1 cellular context compared by ENCODE assay signal in the genomic region with DNA sequence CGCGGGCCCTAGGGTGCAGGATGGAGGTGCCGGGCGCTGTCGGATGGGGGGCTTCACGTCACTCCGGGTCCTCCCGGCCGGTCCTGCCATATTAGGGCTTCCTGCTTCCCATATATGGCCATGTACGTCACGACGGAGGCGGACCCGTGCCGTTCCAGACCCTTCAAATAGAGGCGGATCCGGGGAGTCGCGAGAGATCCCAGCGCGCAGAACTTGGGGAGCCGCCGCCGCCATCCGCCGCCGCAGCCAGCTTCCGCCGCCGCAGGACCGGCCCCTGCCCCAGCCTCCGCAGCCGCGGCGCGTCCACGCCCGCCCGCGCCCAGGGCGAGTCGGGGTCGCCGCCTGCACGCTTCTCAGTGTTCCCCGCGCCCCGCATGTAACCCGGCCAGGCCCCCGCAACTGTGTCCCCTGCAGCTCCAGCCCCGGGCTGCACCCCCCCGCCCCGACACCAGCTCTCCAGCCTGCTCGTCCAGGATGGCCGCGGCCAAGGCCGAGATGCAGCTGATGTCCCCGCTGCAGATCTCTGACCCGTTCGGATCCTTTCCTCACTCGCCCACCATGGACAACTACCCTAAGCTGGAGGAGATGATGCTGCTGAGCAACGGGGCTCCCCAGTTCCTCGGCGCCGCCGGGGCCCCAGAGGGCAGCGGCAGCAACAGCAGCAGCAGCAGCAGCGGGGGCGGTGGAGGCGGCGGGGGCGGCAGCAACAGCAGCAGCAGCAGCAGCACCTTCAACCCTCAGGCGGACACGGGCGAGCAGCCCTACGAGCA.
TF ChIP-seq lines count a peak whose summit lies in the region.

EGR1 (plus strand) TSS at position 192 of the 770 bp plus-strand sequence; CDS start at position 475, 283 bp downstream.

TF ChIP-seq in K562, 482 proteins besides CTCF, POLR2A, EP300 and RAD21 (continued from another document):
- TF ChIP-seq, protein P1, sequence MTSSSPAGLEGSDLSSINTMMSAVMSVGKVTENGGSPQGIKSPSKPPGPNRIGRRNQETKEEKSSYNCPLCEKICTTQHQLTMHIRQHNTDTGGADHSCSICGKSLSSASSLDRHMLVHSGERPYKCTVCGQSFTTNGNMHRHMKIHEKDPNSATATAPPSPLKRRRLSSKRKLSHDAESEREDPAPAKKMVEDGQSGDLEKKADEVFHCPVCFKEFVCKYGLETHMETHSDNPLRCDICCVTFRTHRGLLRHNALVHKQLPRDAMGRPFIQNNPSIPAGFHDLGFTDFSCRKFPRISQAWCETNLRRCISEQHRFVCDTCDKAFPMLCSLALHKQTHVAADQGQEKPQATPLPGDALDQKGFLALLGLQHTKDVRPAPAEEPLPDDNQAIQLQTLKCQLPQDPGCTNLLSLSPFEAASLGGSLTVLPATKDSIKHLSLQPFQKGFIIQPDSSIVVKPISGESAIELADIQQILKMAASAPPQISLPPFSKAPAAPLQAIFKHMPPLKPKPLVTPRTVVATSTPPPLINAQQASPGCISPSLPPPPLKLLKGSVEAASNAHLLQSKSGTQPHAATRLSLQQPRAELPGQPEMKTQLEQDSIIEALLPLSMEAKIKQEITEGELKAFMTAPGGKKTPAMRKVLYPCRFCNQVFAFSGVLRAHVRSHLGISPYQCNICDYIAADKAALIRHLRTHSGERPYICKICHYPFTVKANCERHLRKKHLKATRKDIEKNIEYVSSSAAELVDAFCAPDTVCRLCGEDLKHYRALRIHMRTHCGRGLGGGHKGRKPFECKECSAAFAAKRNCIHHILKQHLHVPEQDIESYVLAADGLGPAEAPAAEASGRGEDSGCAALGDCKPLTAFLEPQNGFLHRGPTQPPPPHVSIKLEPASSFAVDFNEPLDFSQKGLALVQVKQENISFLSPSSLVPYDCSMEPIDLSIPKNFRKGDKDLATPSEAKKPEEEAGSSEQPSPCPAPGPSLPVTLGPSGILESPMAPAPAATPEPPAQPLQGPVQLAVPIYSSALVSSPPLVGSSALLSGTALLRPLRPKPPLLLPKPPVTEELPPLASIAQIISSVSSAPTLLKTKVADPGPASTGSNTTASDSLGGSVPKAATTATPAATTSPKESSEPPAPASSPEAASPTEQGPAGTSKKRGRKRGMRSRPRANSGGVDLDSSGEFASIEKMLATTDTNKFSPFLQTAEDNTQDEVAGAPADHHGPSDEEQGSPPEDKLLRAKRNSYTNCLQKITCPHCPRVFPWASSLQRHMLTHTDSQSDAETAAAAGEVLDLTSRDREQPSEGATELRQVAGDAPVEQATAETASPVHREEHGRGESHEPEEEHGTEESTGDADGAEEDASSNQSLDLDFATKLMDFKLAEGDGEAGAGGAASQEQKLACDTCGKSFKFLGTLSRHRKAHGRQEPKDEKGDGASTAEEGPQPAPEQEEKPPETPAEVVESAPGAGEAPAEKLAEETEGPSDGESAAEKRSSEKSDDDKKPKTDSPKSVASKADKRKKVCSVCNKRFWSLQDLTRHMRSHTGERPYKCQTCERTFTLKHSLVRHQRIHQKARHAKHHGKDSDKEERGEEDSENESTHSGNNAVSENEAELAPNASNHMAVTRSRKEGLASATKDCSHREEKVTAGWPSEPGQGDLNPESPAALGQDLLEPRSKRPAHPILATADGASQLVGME (CRISPR knock-in tag; IDR thresholded peaks at IDR 0.05), result no peak; the same call in 1 of the 2 replicates
- TF ChIP-seq NR2C2 (CRISPR knock-in tag; IDR thresholded peaks at IDR 0.05) (no peak), NR2C2 (tag; IDR thresholded peaks at IDR 0.05) (no peak), ZC3H8 (IDR thresholded peaks at IDR 0.05) (no peak), NFIC (IDR thresholded peaks at IDR 0.05) (peak; percentile 49), ATF1 (CRISPR knock-in tag; IDR thresholded peaks at IDR 0.05) (0 out of 2 replicates have a peak, but pooled peaks have one; percentile 17), ATF1 (tag; IDR thresholded peaks at IDR 0.05) (peak; percentile 97), KLF13 (tag; IDR thresholded peaks at IDR 0.05; ENCODE audit: borderline replicate concordance, low read depth) (no peak; the same call in 1 of the 2 replicates), NUFIP1 (IDR thresholded peaks at IDR 0.05; ENCODE audit: partially characterized antibody) (no peak), TCFL5 (CRISPR knock-in tag; conservative IDR thresholded peaks at IDR 0.05) (no peak), BDP1 (IDR thresholded peaks at IDR 0.05; ENCODE audit: insufficient read depth, insufficient read length) (no peak), ZBTB1 (CRISPR knock-in tag; IDR thresholded peaks at IDR 0.05; ENCODE audit: borderline replicate concordance, low read depth) (peak; percentile 89), HMGN3 (IDR thresholded peaks at IDR 0.05; ENCODE audit: borderline replicate concordance, extremely low read depth, insufficient read length, low read depth, low read length) (peak; percentile 74), ZNF445 (CRISPR knock-in tag; IDR thresholded peaks at IDR 0.05; ENCODE audit: low read depth) (no peak), ARHGAP35 (IDR thresholded peaks at IDR 0.05; ENCODE audit: partially characterized antibody) (peak; percentile 72), ZNF507 (tag; conservative IDR thresholded peaks at IDR 0.05) (no peak), PRPF4 (IDR thresholded peaks at IDR 0.05; ENCODE audit: insufficient read depth, low read depth, low read length, poor library complexity, severe bottlenecking) (peak; percentile 99), ZFPM2 (CRISPR knock-in tag; IDR thresholded peaks at IDR 0.05) (no peak), CBX8 (IDR thresholded peaks at IDR 0.05; ENCODE audit: borderline replicate concordance, extremely low read depth, low read depth, low read length, poor library complexity, severe bottlenecking) (no peak), ZNF354B (CRISPR knock-in tag; IDR thresholded peaks at IDR 0.05) (no peak), SETDB1 (IDR thresholded peaks at IDR 0.05; ENCODE audit: low read length) (no peak), ARNT (IDR thresholded peaks at IDR 0.05) (no peak), BHLHE40 (IDR thresholded peaks at IDR 0.05; ENCODE audit: low read length) (peak; percentile 41), RBM22 (IDR thresholded peaks at IDR 0.05; ENCODE audit: low read depth, low read length, poor library complexity, severe bottlenecking) (peak; percentile 99), STAG1 (CRISPR knock-in tag; IDR thresholded peaks at IDR 0.05; ENCODE audit: borderline replicate concordance) (no peak), ZNF174 (CRISPR knock-in tag; IDR thresholded peaks at IDR 0.05) (no peak), CC2D1A (IDR thresholded peaks at IDR 0.05) (no peak), SIN3A (IDR thresholded peaks at IDR 0.05; ENCODE audit: borderline replicate concordance in 2 of 2, control insufficient read depth in 1 of 2, low read depth in 2 of 2, low read length in 2 of 2) (peak; percentile 38 to 61; a peak in 2 of 4 replicates), NFE2L1 (tag; IDR thresholded peaks at IDR 0.05; ENCODE audit: borderline replicate concordance, low read depth) (no peak), TBL1XR1 (IDR thresholded peaks at IDR 0.05; ENCODE audit: low read length in 2 of 2) (no peak; a peak in 1 of 4 replicates), ZNF780A (CRISPR knock-in tag; IDR thresholded peaks at IDR 0.05) (no peak), ZBTB2 (IDR thresholded peaks at IDR 0.05) (no peak), ZNF133 (CRISPR knock-in tag; IDR thresholded peaks at IDR 0.05) (no peak), TSHZ1 (CRISPR knock-in tag; IDR thresholded peaks at IDR 0.05) (no peak), ZNF431 (CRISPR knock-in tag; IDR thresholded peaks at IDR 0.05) (no peak), C11orf30 (IDR thresholded peaks at IDR 0.05; ENCODE audit: low read depth) (no peak), PKNOX1 (IDR thresholded peaks at IDR 0.05) (no peak), ZNF165 (CRISPR knock-in tag; IDR thresholded peaks at IDR 0.05; ENCODE audit: borderline replicate concordance) (no peak), DACH1 (IDR thresholded peaks at IDR 0.05; ENCODE audit: partially characterized antibody) (no peak), DNMT1 (IDR thresholded peaks at IDR 0.05) (no peak), ZNF277 (CRISPR knock-in tag; IDR thresholded peaks at IDR 0.05; ENCODE audit: borderline replicate concordance) (no peak), SP2 (IDR thresholded peaks at IDR 0.05; ENCODE audit: extremely low read depth, low read depth, low read length, poor library complexity, severe bottlenecking) (no peak), PTBP1 (IDR thresholded peaks at IDR 0.05; ENCODE audit: low read depth, low read length) (peak; percentile 97), ERF (CRISPR knock-in tag; IDR thresholded peaks at IDR 0.05) (no peak)
- TF ChIP-seq, protein P2, sequence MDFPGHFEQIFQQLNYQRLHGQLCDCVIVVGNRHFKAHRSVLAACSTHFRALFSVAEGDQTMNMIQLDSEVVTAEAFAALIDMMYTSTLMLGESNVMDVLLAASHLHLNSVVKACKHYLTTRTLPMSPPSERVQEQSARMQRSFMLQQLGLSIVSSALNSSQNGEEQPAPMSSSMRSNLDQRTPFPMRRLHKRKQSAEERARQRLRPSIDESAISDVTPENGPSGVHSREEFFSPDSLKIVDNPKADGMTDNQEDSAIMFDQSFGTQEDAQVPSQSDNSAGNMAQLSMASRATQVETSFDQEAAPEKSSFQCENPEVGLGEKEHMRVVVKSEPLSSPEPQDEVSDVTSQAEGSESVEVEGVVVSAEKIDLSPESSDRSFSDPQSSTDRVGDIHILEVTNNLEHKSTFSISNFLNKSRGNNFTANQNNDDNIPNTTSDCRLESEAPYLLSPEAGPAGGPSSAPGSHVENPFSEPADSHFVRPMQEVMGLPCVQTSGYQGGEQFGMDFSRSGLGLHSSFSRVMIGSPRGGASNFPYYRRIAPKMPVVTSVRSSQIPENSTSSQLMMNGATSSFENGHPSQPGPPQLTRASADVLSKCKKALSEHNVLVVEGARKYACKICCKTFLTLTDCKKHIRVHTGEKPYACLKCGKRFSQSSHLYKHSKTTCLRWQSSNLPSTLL (IDR thresholded peaks at IDR 0.05), result no peak
- TF ChIP-seq, protein P3, sequence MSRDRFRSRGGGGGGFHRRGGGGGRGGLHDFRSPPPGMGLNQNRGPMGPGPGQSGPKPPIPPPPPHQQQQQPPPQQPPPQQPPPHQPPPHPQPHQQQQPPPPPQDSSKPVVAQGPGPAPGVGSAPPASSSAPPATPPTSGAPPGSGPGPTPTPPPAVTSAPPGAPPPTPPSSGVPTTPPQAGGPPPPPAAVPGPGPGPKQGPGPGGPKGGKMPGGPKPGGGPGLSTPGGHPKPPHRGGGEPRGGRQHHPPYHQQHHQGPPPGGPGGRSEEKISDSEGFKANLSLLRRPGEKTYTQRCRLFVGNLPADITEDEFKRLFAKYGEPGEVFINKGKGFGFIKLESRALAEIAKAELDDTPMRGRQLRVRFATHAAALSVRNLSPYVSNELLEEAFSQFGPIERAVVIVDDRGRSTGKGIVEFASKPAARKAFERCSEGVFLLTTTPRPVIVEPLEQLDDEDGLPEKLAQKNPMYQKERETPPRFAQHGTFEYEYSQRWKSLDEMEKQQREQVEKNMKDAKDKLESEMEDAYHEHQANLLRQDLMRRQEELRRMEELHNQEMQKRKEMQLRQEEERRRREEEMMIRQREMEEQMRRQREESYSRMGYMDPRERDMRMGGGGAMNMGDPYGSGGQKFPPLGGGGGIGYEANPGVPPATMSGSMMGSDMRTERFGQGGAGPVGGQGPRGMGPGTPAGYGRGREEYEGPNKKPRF (IDR thresholded peaks at IDR 0.05; ENCODE audit: low read depth, low read length), result no peak
